ENCODE assay signal across 8 cellular contexts in the genomic region with DNA sequence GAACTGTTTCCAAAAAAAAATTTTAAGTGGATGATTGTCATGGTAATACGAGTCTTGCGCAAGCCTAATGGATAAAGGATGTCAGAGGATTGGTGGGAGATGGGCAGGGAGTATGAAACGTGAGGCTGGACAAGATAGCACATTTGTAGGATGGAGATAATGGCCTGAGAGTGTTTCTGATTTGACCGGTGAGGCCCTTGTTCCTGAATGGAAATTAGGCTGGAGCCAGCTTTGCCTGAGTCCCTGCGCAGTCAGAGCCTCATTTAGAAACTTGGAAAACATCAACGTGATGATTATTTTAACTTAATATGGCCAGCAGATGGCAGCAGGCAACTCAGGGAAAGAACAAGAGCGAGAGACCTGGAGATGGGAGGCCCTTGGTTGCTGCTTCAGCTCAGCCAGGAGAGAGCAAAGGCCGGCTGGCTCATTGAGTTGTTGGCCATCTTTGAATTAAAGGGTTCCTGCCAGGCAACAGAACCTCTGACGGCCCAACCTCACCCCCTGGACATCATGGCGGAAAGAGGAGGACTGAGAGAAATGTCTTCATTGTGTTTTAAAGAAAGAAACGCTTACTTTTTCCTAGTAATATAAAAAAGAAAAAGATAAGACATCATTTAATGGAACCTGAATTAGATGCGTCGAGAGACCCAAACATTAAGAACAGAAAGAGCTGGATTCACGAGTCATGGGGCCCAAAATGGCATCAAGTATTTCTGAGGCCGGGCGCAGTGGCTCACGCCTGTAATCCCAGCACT.
DNase-seq lines count a peak whose midpoint lies in the region; ATAC-seq and TF ChIP-seq lines count a peak whose summit lies in the region.

No MANE protein-coding gene starts in this region.

- ATAC-seq in GM18873 (IDR thresholded peaks at IDR 0.05; ENCODE audit: low FRiP score, unreplicated experiment) (peak; percentile 85), HG03354 (IDR thresholded peaks at IDR 0.05; ENCODE audit: poor library complexity, severe bottlenecking, unreplicated experiment) (peak; percentile 84)

- intact Hi-C loops in lower leg skin (cut with DNase I; ENCODE audit: low total_unique reads), result loop anchor here (10.0 kb wide), 1 partner anchor 131 kb away; no protein-coding TSS in a partner anchor

- no peak for TF ChIP-seq CTCF in lower leg skin (IDR thresholded peaks at IDR 0.05)

- no peak for TF ChIP-seq POLR2A in lower leg skin (IDR thresholded peaks at IDR 0.05)

- no peak overlapping the region for H3K4me3 ChIP-seq in lower leg skin (ENCODE audit: low read depth, poor library complexity, severe bottlenecking)

- WGBS in lower leg skin, 2 donors, result 47 to 48% methylated on average over 17 of the region's 17 CpGs

- DNase-seq in AG20443 (ENCODE audit: low spot score), result peak; percentile 85
- peak; percentile 98 for DNase-seq in NCI-H510A treated with DMSO at 0.1 percent for 48 hours (lab: John Stamatoyannopoulos, UW)
- DNase-seq in activated CD4-positive, alpha-beta T cell treated with anti-CD3 and anti-CD28 coated beads for 48 hours, result peak; percentile 69
- peak; percentile 90 for DNase-seq in dermis blood vessel endothelial cell
- peak; percentile 79 to 89 for DNase-seq in lower leg skin (ENCODE audit: low spot score in 2 of 2)
- DNase-seq in stimulated activated CD4-positive, alpha-beta T cell treated with anti-CD3 and anti-CD28 coated beads, TNF-alpha, amount 100 ng/mL, for 4 hours (ENCODE audit: low read depth in 3 of 3), result peak; percentile 4 to 33 (median 13)

Comparison
In these comparisons a context has a peak if more than half of its experiments do, and no peak if none do; other contexts are left out.
1. DNase-seq: peak in every context shown above with its lines; median percentile 98 in NCI-H510A treated with DMSO at 0.1 percent for 48 hours; 90 in dermis blood vessel endothelial cell; 85 in AG20443; 84 in lower leg skin; 69 in activated CD4-positive, alpha-beta T cell treated with anti-CD3 and anti-CD28 coated beads for 48 hours; 13 in stimulated activated CD4-positive, alpha-beta T cell treated with anti-CD3 and anti-CD28 coated beads, TNF-alpha, amount 100 ng/mL, for 4 hours.